ENCODE assay signal across 32 cellular contexts in the genomic region with DNA sequence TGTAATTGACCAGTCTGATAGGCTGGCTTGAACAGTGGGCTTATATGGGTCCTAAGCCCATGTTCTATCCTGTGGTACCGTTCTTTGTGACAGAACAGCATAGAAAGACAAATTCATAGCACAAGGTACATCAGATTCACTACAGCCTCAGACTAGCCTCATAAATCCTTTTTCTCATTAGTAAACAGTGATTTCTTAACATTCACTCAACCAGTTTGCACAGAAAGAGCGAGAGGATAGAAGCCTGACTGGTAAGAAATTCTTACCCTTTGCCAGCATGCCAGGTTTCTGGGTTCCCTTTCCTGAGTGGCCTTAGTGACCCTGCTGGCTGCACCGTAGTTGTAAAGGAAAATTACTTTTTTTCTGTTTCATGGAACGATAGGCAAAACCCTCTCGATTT.
DNase-seq lines count a peak whose midpoint lies in the region; ATAC-seq and TF ChIP-seq lines count a peak whose summit lies in the region.
"Had no signal": no experiment of that assay in that cellular context is flagged by ENCODE, and none has a peak within 500 bp of the region (broad histone marks: within the 10 kb centered on the region; RNA-seq: fewer than 3 reads in every experiment).

No MANE protein-coding gene starts in this region.

- intact Hi-C loops in prostate gland (cut with DNase I) = no loop called here

- H3K4me3 Mint-ChIP-seq in GM23338 = no peak overlapping the region
- H3K4me3 Mint-ChIP-seq: B cell; CD14-positive monocyte; CD4-positive, alpha-beta memory T cell; CD4-positive, alpha-beta T cell; CD4-positive, CD25-positive, alpha-beta regulatory T cell; CD8-positive, alpha-beta memory T cell; CD8-positive, alpha-beta T cell had no signal

- no peak for DNase-seq in GM23338 (ENCODE audit: low spot score)
- peak; percentile 28 for DNase-seq in prostate gland (ENCODE audit: low spot score)
- DNase-seq in T-helper 9 cell = no peak
- DNase-seq in DMS 273 treated with DMSO at 0.1 percent for 48 hours (lab: John Stamatoyannopoulos, UW) = no peak
- DNase-seq: 8988T; ACHN; AML-193; BE2C; C1 segment of cervical spinal cord; Caco-2; Calu3; CD4-positive, alpha-beta memory T cell; CD4-positive, alpha-beta T cell; CD4-positive, CD25-positive, alpha-beta regulatory T cell; CD8-positive, alpha-beta memory T cell; CD8-positive, alpha-beta T cell; COR-L47; DMS153; DMS53; DMS79; DMS79 treated with DMSO at 0.1 percent for 48 hours; DND-41; EL had no signal

- 0 out of 2 replicates have a peak overlapping the region, but pooled peaks have one; percentile 6 for H2AFZ ChIP-seq in GM23338

- peaks cover 29% of the 10 kb centered on the region for H3K4me1 ChIP-seq in GM23338 (ENCODE audit: insufficient read depth)
- no peaks in the 10 kb centered on the region for H3K4me1 ChIP-seq in prostate gland (replicated peaks)
- H3K4me1 ChIP-seq: A549, BE2C, BLaER1, Caco-2 had no signal

- H3K4me3 ChIP-seq in GM23338 (no peak overlapping the region), prostate gland (no peak overlapping the region)
- H3K4me3 ChIP-seq: A549; BLaER1; BLaER1 treated with 17β-estradiol and CSF1 and Interleukin-3, amounts not matched to agents 10 nM and 100 nM had no signal

- no peaks in the 10 kb centered on the region for H3F3A ChIP-seq in GM23338 (replicated peaks; ENCODE audit: low read depth)

- TF ChIP-seq CTCF in GM23338 (conservative IDR thresholded peaks at IDR 0.05; ENCODE audit: low read depth in 2 of 2) (no peak), VCaP (conservative IDR thresholded peaks at IDR 0.05) (no peak), prostate gland (IDR thresholded peaks at IDR 0.05) (no peak)

- no peaks in the 10 kb centered on the region for H3K79me2 ChIP-seq in GM23338 (replicated peaks; ENCODE audit: insufficient read depth)

- H3K4me2 ChIP-seq in GM23338 = no peak overlapping the region
- H3K4me2 ChIP-seq: A549; BLaER1; BLaER1 treated with 17β-estradiol and CSF1 and Interleukin-3, amounts not matched to agents 10 nM and 100 nM had no signal

- H3K36me3 Mint-ChIP-seq in GM23338 (ENCODE audit: low read depth) = peaks cover 13% of the 10 kb centered on the region; the same call in 2 of the 3 replicates
- H3K36me3 Mint-ChIP-seq: CD14-positive monocyte; CD4-positive, alpha-beta memory T cell; CD4-positive, CD25-positive, alpha-beta regulatory T cell; CD8-positive, alpha-beta memory T cell; CD8-positive, alpha-beta T cell had no signal

- peaks cover 8% of the 10 kb centered on the region; the same call in 1 of the 3 replicates for H3K9me3 Mint-ChIP-seq in GM23338
- H3K9me3 Mint-ChIP-seq: CD4-positive, alpha-beta T cell; CD4-positive, CD25-positive, alpha-beta regulatory T cell; CD8-positive, alpha-beta T cell had no signal

- H3K27me3 ChIP-seq in GM23338 (ENCODE audit: insufficient read depth) (no peaks in the 10 kb centered on the region), prostate gland (replicated peaks; ENCODE audit: insufficient read depth) (no peaks in the 10 kb centered on the region)
- H3K27me3 ChIP-seq: BE2C; BLaER1; BLaER1 treated with 17β-estradiol and CSF1 and Interleukin-3, amounts not matched to agents 10 nM and 100 nM had no signal

- peaks cover 28% of the 10 kb centered on the region; the same call in 2 of the 3 replicates for H3K4me1 Mint-ChIP-seq in GM23338
- H3K4me1 Mint-ChIP-seq: B cell; CD4-positive, alpha-beta memory T cell; CD8-positive, alpha-beta memory T cell had no signal

- H3K27ac ChIP-seq in GM23338 (ENCODE audit: low read depth) (no peak overlapping the region), VCaP (peak overlapping the region; percentile 62), prostate gland (no peak overlapping the region)
- H3K27ac ChIP-seq: 22Rv1; A549; BLaER1; BLaER1 treated with 17β-estradiol and CSF1 and Interleukin-3, amounts not matched to agents 10 nM and 100 nM; C4-2B had no signal

- no peak overlapping the region for H3K27ac Mint-ChIP-seq in GM23338
- H3K27ac Mint-ChIP-seq: B cell; CD14-positive monocyte; CD4-positive, alpha-beta memory T cell; CD4-positive, alpha-beta T cell; CD4-positive, CD25-positive, alpha-beta regulatory T cell; CD8-positive, alpha-beta memory T cell; CD8-positive, alpha-beta T cell had no signal

- ATAC-seq in GM23338 (no peak), esophagus mucosa (no peak)
- ATAC-seq: A549; CD8-positive, alpha-beta T cell had no signal

- peaks cover 3% of the 10 kb centered on the region for H3K27me3 Mint-ChIP-seq in GM23338 (ENCODE audit: insufficient read depth, low read depth, poor library complexity)
- H3K27me3 Mint-ChIP-seq: B cell; CD4-positive, alpha-beta memory T cell; CD4-positive, CD25-positive, alpha-beta regulatory T cell had no signal

- 56% methylated on average over 5 of the region's 5 CpGs for WGBS in prostate gland

- no peak for TF ChIP-seq POLR2A in prostate gland (IDR thresholded peaks at IDR 0.05)

- H3K9me2 ChIP-seq in GM23338 (ENCODE audit: insufficient read depth) = peaks cover 22% of the 10 kb centered on the region

- H3K36me3 ChIP-seq in GM23338 (ENCODE audit: insufficient read depth) = no peaks in the 10 kb centered on the region
- no peaks in the 10 kb centered on the region for H3K36me3 ChIP-seq in prostate gland
- H3K36me3 ChIP-seq: BE2C; BLaER1; BLaER1 treated with 17β-estradiol and CSF1 and Interleukin-3, amounts not matched to agents 10 nM and 100 nM had no signal

- no peaks in the 10 kb centered on the region for H3K9me3 ChIP-seq in prostate gland
- H3K9me3 ChIP-seq: A549, BE2C, BLaER1, Caco-2 had no signal

- H4K20me1 ChIP-seq in GM23338 (replicated peaks; ENCODE audit: insufficient read depth) = no peaks in the 10 kb centered on the region
- H4K20me1 ChIP-seq: BLaER1; BLaER1 treated with 17β-estradiol and CSF1 and Interleukin-3, amounts not matched to agents 10 nM and 100 nM had no signal

TF ChIP-seq in GM23338, 12 proteins besides CTCF, POLR2A, EP300 and RAD21:
- TF ChIP-seq, protein P1, sequence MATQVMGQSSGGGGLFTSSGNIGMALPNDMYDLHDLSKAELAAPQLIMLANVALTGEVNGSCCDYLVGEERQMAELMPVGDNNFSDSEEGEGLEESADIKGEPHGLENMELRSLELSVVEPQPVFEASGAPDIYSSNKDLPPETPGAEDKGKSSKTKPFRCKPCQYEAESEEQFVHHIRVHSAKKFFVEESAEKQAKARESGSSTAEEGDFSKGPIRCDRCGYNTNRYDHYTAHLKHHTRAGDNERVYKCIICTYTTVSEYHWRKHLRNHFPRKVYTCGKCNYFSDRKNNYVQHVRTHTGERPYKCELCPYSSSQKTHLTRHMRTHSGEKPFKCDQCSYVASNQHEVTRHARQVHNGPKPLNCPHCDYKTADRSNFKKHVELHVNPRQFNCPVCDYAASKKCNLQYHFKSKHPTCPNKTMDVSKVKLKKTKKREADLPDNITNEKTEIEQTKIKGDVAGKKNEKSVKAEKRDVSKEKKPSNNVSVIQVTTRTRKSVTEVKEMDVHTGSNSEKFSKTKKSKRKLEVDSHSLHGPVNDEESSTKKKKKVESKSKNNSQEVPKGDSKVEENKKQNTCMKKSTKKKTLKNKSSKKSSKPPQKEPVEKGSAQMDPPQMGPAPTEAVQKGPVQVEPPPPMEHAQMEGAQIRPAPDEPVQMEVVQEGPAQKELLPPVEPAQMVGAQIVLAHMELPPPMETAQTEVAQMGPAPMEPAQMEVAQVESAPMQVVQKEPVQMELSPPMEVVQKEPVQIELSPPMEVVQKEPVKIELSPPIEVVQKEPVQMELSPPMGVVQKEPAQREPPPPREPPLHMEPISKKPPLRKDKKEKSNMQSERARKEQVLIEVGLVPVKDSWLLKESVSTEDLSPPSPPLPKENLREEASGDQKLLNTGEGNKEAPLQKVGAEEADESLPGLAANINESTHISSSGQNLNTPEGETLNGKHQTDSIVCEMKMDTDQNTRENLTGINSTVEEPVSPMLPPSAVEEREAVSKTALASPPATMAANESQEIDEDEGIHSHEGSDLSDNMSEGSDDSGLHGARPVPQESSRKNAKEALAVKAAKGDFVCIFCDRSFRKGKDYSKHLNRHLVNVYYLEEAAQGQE (IDR thresholded peaks at IDR 0.05; ENCODE audit: unreplicated experiment) = no peak
- TF ChIP-seq ZNF331 (CRISPR knock-in tag; IDR thresholded peaks at IDR 0.05; ENCODE audit: low read depth) = no peak
TF ChIP-seq in GM23338: peak in this region for 0.
